In the genomic region with DNA sequence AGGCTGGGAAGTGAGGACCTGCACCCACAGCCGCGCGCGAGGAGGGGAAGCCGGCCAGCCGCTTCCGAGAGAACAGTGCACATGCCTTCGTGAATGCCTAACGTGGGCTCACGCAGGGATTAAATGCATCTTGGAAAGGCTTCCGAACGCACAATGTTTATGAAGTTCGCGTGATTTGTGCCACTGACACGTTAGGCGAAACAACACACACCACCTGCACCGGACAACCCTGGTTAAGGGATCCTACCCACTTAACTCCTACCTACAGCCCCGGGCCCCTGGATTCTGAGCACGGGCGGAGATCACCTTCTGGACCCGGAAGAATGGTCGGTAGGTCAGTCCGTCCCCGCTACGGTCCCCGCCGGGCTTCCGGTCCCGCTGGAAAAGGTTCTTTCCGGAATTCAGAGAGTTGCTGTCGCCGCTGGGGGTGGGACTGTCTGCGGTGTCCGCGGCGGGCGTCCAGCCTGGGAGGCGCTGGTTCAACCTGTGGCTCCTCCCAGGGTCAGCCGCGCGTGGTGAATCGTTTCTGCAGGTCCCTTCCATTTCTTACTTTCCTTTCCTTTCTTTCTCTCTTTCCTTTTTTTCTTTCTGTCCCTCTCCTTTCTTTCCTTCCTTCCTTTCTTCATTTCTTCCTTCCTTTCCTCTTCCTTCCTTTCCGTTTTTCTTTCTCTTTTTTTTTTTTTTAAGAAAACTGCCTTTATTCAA, we compare ENCODE assay signal across 8 cellular contexts. TPM values are rescaled to one million over a fixed set of nuclear protein-coding genes. Genes with fewer than 3 reads are reported as not detected.
DNase-seq lines count a peak whose midpoint lies in the region; ATAC-seq lines count a peak whose summit lies in the region.

A gene with protein sequence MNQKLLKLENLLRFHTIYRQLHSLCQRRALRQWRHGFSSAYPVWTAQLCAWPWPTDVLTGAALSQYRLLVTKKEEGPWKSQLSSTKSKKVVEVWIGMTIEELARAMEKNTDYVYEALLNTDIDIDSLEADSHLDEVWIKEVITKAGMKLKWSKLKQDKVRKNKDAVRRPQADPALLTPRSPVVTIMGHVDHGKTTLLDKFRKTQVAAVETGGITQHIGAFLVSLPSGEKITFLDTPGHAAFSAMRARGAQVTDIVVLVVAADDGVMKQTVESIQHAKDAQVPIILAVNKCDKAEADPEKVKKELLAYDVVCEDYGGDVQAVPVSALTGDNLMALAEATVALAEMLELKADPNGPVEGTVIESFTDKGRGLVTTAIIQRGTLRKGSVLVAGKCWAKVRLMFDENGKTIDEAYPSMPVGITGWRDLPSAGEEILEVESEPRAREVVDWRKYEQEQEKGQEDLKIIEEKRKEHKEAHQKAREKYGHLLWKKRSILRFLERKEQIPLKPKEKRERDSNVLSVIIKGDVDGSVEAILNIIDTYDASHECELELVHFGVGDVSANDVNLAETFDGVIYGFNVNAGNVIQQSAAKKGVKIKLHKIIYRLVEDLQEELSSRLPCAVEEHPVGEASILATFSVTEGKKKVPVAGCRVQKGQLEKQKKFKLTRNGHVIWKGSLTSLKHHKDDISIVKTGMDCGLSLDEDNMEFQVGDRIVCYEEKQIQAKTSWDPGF (minus strand): TSS at position 325 of the 705 bp plus-strand sequence. CDS start 5,373 bp downstream, outside the sequence.

- H3K27me3 Mint-ChIP-seq in activated T-helper 1 cell treated with anti-CD3 and anti-CD28 coated beads, Interleukin-12 subunit alpha, Interleukin-12 subunit beta, Interleukin-2, Interleukin-4 antibody, amounts not matched to agents 30 ng/mL and 10 ng/mL and 1 ng/mL, durations not matched to agents 14 hours and 24 hours and 36 hours (ENCODE audit: insufficient read depth) = no peaks in the 10 kb centered on the region
- peaks cover 0 to 5% (median 0%) of the 10 kb centered on the region in 5 donors for H3K27me3 Mint-ChIP-seq in naive thymus-derived CD4-positive, alpha-beta T cell
- no peaks in the 10 kb centered on the region for H3K27me3 Mint-ChIP-seq in stimulated activated naive B cell treated with anti-CD40 and anti-IgM and Interleukin-4, amounts not matched to agents 10 μg/mL and 1 μg/mL and 100 μg/mL, for 72 hours

- H3K36me3 ChIP-seq in GM23248 (ENCODE audit: low read depth) = peaks cover 5% of the 10 kb centered on the region
- peaks cover 0 to 8% (median 0%) of the 10 kb centered on the region in 3 experiments for H3K36me3 ChIP-seq in naive thymus-derived CD4-positive, alpha-beta T cell (ENCODE audit: control insufficient read depth in 2 of 3, insufficient read depth in 3 of 3, low read length in 3 of 3)

- peak; percentile 97 for ATAC-seq in naive thymus-derived CD4-positive, alpha-beta T cell
- peak; percentile 98 to 99 for ATAC-seq in stimulated activated naive B cell treated with anti-CD40 and anti-IgM and Interleukin-4, amounts not matched to agents 10 μg/mL and 1 μg/mL and 100 μg/mL, for 72 hours (replicated peaks)

- H3K9me3 ChIP-seq in GM23248 (ENCODE audit: low read depth) = no peaks in the 10 kb centered on the region
- no peaks in the 10 kb centered on the region for H3K9me3 ChIP-seq in naive thymus-derived CD4-positive, alpha-beta T cell (ENCODE audit: control insufficient read depth in 2 of 3, low read length in 3 of 3)

- H3F3A ChIP-seq in GM23248 (ENCODE audit: insufficient read depth) = no peaks in the 10 kb centered on the region

- WGBS in GM23248 (ENCODE audit: low coverage in 1 of 2, low lambda C conversion rate in 2 of 2, missing lambda C conversion rate in 2 of 2), 2 experiments = 1% methylated on average over 43 of the region's 43 CpGs

- no peaks in the 10 kb centered on the region for H3K9me3 Mint-ChIP-seq in activated T-helper 1 cell treated with anti-CD3 and anti-CD28 coated beads, Interleukin-12 subunit alpha, Interleukin-12 subunit beta, Interleukin-2, Interleukin-4 antibody, amounts not matched to agents 30 ng/mL and 10 ng/mL and 1 ng/mL, durations not matched to agents 14 hours and 24 hours and 36 hours
- peaks cover 0 to 1% (median 0%) of the 10 kb centered on the region in 11 donors for H3K9me3 Mint-ChIP-seq in naive thymus-derived CD4-positive, alpha-beta T cell
- no peaks in the 10 kb centered on the region for H3K9me3 Mint-ChIP-seq in stimulated activated naive B cell treated with anti-CD40 and anti-IgM and Interleukin-4, amounts not matched to agents 10 μg/mL and 1 μg/mL and 100 μg/mL, for 72 hours

- H3K4me1 ChIP-seq in GM23248 (ENCODE audit: insufficient read depth) = no peaks in the 10 kb centered on the region; the same call in none of the 2 replicates
- H3K4me1 ChIP-seq in naive thymus-derived CD4-positive, alpha-beta T cell (ENCODE audit: control insufficient read depth in 2 of 2, insufficient read depth in 2 of 2, low read length in 2 of 2) = peaks cover 13 to 16% of the 10 kb centered on the region in 2 donors

- peaks cover 4% of the 10 kb centered on the region for H3K36me3 Mint-ChIP-seq in activated T-helper 1 cell treated with anti-CD3 and anti-CD28 coated beads, Interleukin-12 subunit alpha, Interleukin-12 subunit beta, Interleukin-2, Interleukin-4 antibody, amounts not matched to agents 30 ng/mL and 10 ng/mL and 1 ng/mL, durations not matched to agents 14 hours and 24 hours and 36 hours (ENCODE audit: low read depth)
- H3K36me3 Mint-ChIP-seq in naive thymus-derived CD4-positive, alpha-beta T cell = peaks cover 0 to 8% (median 5%) of the 10 kb centered on the region in 5 donors
- peaks cover 2 to 17% of the 10 kb centered on the region in 2 donors for H3K36me3 Mint-ChIP-seq in stimulated activated naive B cell treated with anti-CD40 and anti-IgM and Interleukin-4, amounts not matched to agents 10 μg/mL and 1 μg/mL and 100 μg/mL, for 72 hours

- CTCF ChIA-PET in naive thymus-derived CD4-positive, alpha-beta T cell (lab: Charles Lee) = interaction anchor here (0.7 kb wide), 1 partner anchor 239 kb away, joined by 3 read pairs; no protein-coding TSS in a partner anchor

- DNase-seq in EH (ENCODE audit: low read depth) (peak; percentile 94), GM23248 (peak; percentile 99), Kasumi-1 (lab: John Stamatoyannopoulos, UW) (peak; percentile 88 to 94), RPMI7951 (ENCODE audit: low read depth) (peak; percentile 95), fibroblast of gingiva (ENCODE audit: low read depth) (peak; percentile 92)
- peak; percentile 87 for DNase-seq in activated T-helper 1 cell treated with anti-CD3 and anti-CD28 coated beads, Interleukin-12 subunit alpha, Interleukin-12 subunit beta, Interleukin-2, Interleukin-4 antibody, amounts not matched to agents 30 ng/mL and 10 ng/mL and 1 ng/mL, durations not matched to agents 14 hours and 24 hours and 36 hours (ENCODE audit: low spot score)
- DNase-seq in naive thymus-derived CD4-positive, alpha-beta T cell = peak; percentile 64 to 90 (median 75)
- DNase-seq in stimulated activated naive B cell treated with anti-CD40 and anti-IgM and Interleukin-4, amounts not matched to agents 10 μg/mL and 1 μg/mL and 100 μg/mL, for 72 hours = peak; percentile 94

- peak within 1 kb of the TSS; percentile 69 for H3K27ac ChIP-seq in GM23248
- peak within 1 kb of the TSS; percentile 79 for H3K27ac ChIP-seq in naive thymus-derived CD4-positive, alpha-beta T cell (ENCODE audit: low read depth, low read length)

- H3K4me3 ChIP-seq in GM23248 = peak within 1 kb of the TSS; percentile 94
- peak within 1 kb of the TSS; percentile 84 for H3K4me3 ChIP-seq in naive thymus-derived CD4-positive, alpha-beta T cell (ENCODE audit: low read length)

- POLR2A ChIA-PET in naive thymus-derived CD4-positive, alpha-beta T cell (lab: Charles Lee) = interaction anchor here (0.9 to 2.7 kb wide), 9 partner anchors 12 to 350 kb away, joined by 3 to 21 read pairs (median 5); partner anchors contain the start of genes CCDC88A, CFAP36, CLHC1 and RPS27A

- H3K9me2 ChIP-seq in GM23248 (ENCODE audit: insufficient read depth) = no peaks in the 10 kb centered on the region

- peak within 1 kb of the TSS; percentile 99 for H2AFZ ChIP-seq in GM23248

- no peaks in the 10 kb centered on the region for H4K20me1 ChIP-seq in GM23248 (ENCODE audit: insufficient read depth)

- H3K4me1 Mint-ChIP-seq in activated T-helper 1 cell treated with anti-CD3 and anti-CD28 coated beads, Interleukin-12 subunit alpha, Interleukin-12 subunit beta, Interleukin-2, Interleukin-4 antibody, amounts not matched to agents 30 ng/mL and 10 ng/mL and 1 ng/mL, durations not matched to agents 14 hours and 24 hours and 36 hours (ENCODE audit: low read depth) = peaks cover 14% of the 10 kb centered on the region
- peaks cover 15 to 35% (median 27%) of the 10 kb centered on the region in 7 donors for H3K4me1 Mint-ChIP-seq in naive thymus-derived CD4-positive, alpha-beta T cell
- peaks cover 0 to 13% of the 10 kb centered on the region in 2 donors for H3K4me1 Mint-ChIP-seq in stimulated activated naive B cell treated with anti-CD40 and anti-IgM and Interleukin-4, amounts not matched to agents 10 μg/mL and 1 μg/mL and 100 μg/mL, for 72 hours

- intact Hi-C loops in activated T-helper 1 cell treated with anti-CD3 and anti-CD28 coated beads, Interleukin-12 subunit alpha, Interleukin-12 subunit beta, Interleukin-2, Interleukin-4 antibody, amounts not matched to agents 30 ng/mL and 10 ng/mL and 1 ng/mL, durations not matched to agents 14 hours and 24 hours and 36 hours (cut with micrococcal nuclease) = loop anchor here (1.0 to 2.0 kb wide), 9 partner anchors 13 to 348 kb away; partner anchors contain the start of genes CCDC88A, CLHC1, PPP4R3B and RPS27A
- intact Hi-C loops in naive thymus-derived CD4-positive, alpha-beta T cell (cut with micrococcal nuclease) = loop anchor here (1.0 to 2.0 kb wide), 11 partner anchors 13 to 546 kb away; partner anchors contain the start of genes CCDC88A (in 2 of the 2), CLHC1 (in 2 of the 2), RPS27A (in 2 of the 2) and CFAP36 (in 1 of the 2)

- peak within 1 kb of the TSS; percentile 93 for H3K4me3 Mint-ChIP-seq in activated T-helper 1 cell treated with anti-CD3 and anti-CD28 coated beads, Interleukin-12 subunit alpha, Interleukin-12 subunit beta, Interleukin-2, Interleukin-4 antibody, amounts not matched to agents 30 ng/mL and 10 ng/mL and 1 ng/mL, durations not matched to agents 14 hours and 24 hours and 36 hours
- peak within 1 kb of the TSS; percentile 78 to 97 (median 94) for H3K4me3 Mint-ChIP-seq in naive thymus-derived CD4-positive, alpha-beta T cell
- H3K4me3 Mint-ChIP-seq in stimulated activated naive B cell treated with anti-CD40 and anti-IgM and Interleukin-4, amounts not matched to agents 10 μg/mL and 1 μg/mL and 100 μg/mL, for 72 hours = peak within 1 kb of the TSS; percentile 95 to 97

- in situ Hi-C loops in GM23248 (cut with MboI) = no loop called here

- peak within 1 kb of the TSS; percentile 90 for H3K4me2 ChIP-seq in GM23248 (ENCODE audit: unreplicated experiment)

- H3K27ac Mint-ChIP-seq in activated T-helper 1 cell treated with anti-CD3 and anti-CD28 coated beads, Interleukin-12 subunit alpha, Interleukin-12 subunit beta, Interleukin-2, Interleukin-4 antibody, amounts not matched to agents 30 ng/mL and 10 ng/mL and 1 ng/mL, durations not matched to agents 14 hours and 24 hours and 36 hours = peak within 1 kb of the TSS; percentile 85
- H3K27ac Mint-ChIP-seq in naive thymus-derived CD4-positive, alpha-beta T cell = peak within 1 kb of the TSS; percentile 94 to 97 (median 96)
- H3K27ac Mint-ChIP-seq in stimulated activated naive B cell treated with anti-CD40 and anti-IgM and Interleukin-4, amounts not matched to agents 10 μg/mL and 1 μg/mL and 100 μg/mL, for 72 hours = peak within 1 kb of the TSS; percentile 95

- H3K27me3 ChIP-seq in GM23248 (replicated peaks; ENCODE audit: insufficient read depth) = no peaks in the 10 kb centered on the region
- no peaks in the 10 kb centered on the region for H3K27me3 ChIP-seq in naive thymus-derived CD4-positive, alpha-beta T cell (ENCODE audit: control insufficient read depth in 2 of 2, insufficient read depth in 2 of 2, low read length in 2 of 2)

- peaks cover 19% of the 10 kb centered on the region; the same call in 1 of the 2 replicates for H3K79me2 ChIP-seq in GM23248 (ENCODE audit: insufficient read depth)

- H3K9ac ChIP-seq in GM23248 = peak within 1 kb of the TSS; percentile 92

RNA-seq across cellular contexts. Expression of the gene that starts here (rescaled TPM):
- 22.3 and 23.3 TPM in 2 replicates for total RNA-seq in GM23248 (2014; rRNA removed; shearing (Covaris generic))
- 17.2 and 19.1 TPM in 2 replicates for polyA plus RNA-seq in GM23248 (2016; fragmentation: Nextera tagmentation; extraction: Ambion mirVana)
- total RNA-seq in RPMI7951 (2014; rRNA removed; shearing (Covaris generic)) = 44.0 and 51.1 TPM in 2 replicates
- total RNA-seq in activated T-helper 1 cell treated with anti-CD3 and anti-CD28 coated beads, Interleukin-12 subunit alpha, Interleukin-12 subunit beta, Interleukin-2, Interleukin-4 antibody, amounts not matched to agents 30 ng/mL and 10 ng/mL and 1 ng/mL, durations not matched to agents 14 hours and 24 hours and 36 hours = 42.3 and 44.1 TPM in 2 replicates
- 10 to 100 TPM; 23.0 to 35.5 (median 28.0) TPM for total RNA-seq in naive thymus-derived CD4-positive, alpha-beta T cell
- polyA plus RNA-seq in naive thymus-derived CD4-positive, alpha-beta T cell = 10 to 100 TPM; 13.1 to 17.8 TPM

Comparison
In these comparisons a context has a peak if more than half of its experiments do, and no peak if none do; other contexts are left out.
1. Peak in every context shown above with its lines: DNase-seq, ATAC-seq, H3K4me3 ChIP-seq and H3K27ac ChIP-seq.